Comparison of ENCODE assay signal across 9 cellular contexts in the genomic region with DNA sequence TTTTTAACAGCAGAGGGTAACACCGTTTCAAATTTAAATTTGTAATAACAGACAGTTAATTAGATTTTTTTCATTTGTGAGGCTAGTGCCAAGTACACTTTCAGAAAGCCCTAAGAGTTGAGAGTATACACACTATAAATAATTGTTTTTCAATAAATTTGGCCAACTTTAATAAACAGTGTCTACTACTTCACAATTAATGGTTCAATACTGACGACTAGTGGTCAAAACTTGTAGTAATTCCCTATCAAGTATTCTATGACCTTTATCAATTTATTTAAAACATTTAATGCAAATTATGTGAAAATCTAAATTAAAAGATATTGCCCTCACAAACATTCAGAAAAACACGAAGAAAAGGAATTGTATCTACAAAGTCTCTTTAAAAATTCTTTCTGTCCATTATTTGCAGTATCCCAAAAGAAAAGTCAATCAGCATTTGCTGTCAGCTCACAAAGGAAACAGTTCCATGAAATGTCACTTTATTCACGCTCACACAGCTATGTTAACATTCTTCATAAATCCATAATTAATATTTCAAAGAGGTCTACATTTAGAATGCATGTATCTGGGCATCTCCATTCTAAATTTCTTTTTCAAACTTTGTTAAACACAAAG.
DNase-seq lines count a peak whose midpoint lies in the region; ATAC-seq and TF ChIP-seq lines count a peak whose summit lies in the region.
"Had no signal": no experiment of that assay in that cellular context is flagged by ENCODE, and none has a peak within 500 bp of the region (broad histone marks: within the 10 kb centered on the region; RNA-seq: fewer than 3 reads in every experiment).

No MANE protein-coding gene starts in this region.

- H3K36me3 ChIP-seq in left lung: no peaks in the 10 kb centered on the region

- H3K27me3 ChIP-seq in left lung: no peaks in the 10 kb centered on the region

- no peak overlapping the region for H3K27ac Mint-ChIP-seq in CD14-positive monocyte
- H3K27ac Mint-ChIP-seq: naive thymus-derived CD4-positive, alpha-beta T cell had no signal

- H3K4me3 Mint-ChIP-seq in CD14-positive monocyte: no peak overlapping the region
- H3K4me3 Mint-ChIP-seq: naive thymus-derived CD4-positive, alpha-beta T cell had no signal

- ATAC-seq in GM18870 (IDR thresholded peaks at IDR 0.05; ENCODE audit: unreplicated experiment) (peak; percentile 66), left lung (peak; percentile 33), GM19023 (IDR thresholded peaks at IDR 0.05; ENCODE audit: unreplicated experiment) (no peak)
- ATAC-seq: naive thymus-derived CD4-positive, alpha-beta T cell had no signal

- DNase-seq in CD14-positive monocyte (ENCODE audit: low spot score): no peak
- peak; percentile 64 for DNase-seq in NAMALWA (ENCODE audit: low spot score)
- peak; percentile 61 for DNase-seq in astrocyte of the spinal cord (ENCODE audit: low read depth, low spot score)
- DNase-seq in left lung: no peak
- no peak for DNase-seq in posterior vena cava (ENCODE audit: low spot score)
- DNase-seq in NOMO-1 (lab: John Stamatoyannopoulos, UW; ENCODE audit: unreplicated experiment in 2 of 2): no peak

- H3K4me1 ChIP-seq in left lung: no peaks in the 10 kb centered on the region

- TF ChIP-seq CTCF in CD14-positive monocyte (IDR thresholded peaks at IDR 0.05): peak; percentile 83
- peak; percentile 46 for TF ChIP-seq CTCF in astrocyte of the spinal cord (IDR thresholded peaks at IDR 0.05; ENCODE audit: low read depth, low read length)
- TF ChIP-seq CTCF in left lung (IDR thresholded peaks at IDR 0.05): peak in 1 of 2 donors; percentile 66

- H3K9me3 Mint-ChIP-seq in CD14-positive monocyte: no peaks in the 10 kb centered on the region

- in situ Hi-C loops in astrocyte of the spinal cord (cut with HindIII; ENCODE audit: low sequenced_read_pairs): no loop called here

- intact Hi-C loops in CD14-positive monocyte (cut with micrococcal nuclease): loop anchor here in 1 of 2 donors (5.0 kb wide), 1 partner anchor 1883 kb away; no protein-coding TSS in a partner anchor
- intact Hi-C loops in left lung (cut with DNase I): no loop called here
- intact Hi-C loops in posterior vena cava (cut with DNase I): loop anchor here in 1 of 2 donors (10.0 kb wide), 1 partner anchor 796 kb away; no protein-coding TSS in a partner anchor

- H3K36me3 Mint-ChIP-seq in CD14-positive monocyte: no peaks in the 10 kb centered on the region

- H3K27me3 Mint-ChIP-seq in CD14-positive monocyte (ENCODE audit: low read depth in 3 of 3): no peaks in the 10 kb centered on the region
- H3K27me3 Mint-ChIP-seq: naive thymus-derived CD4-positive, alpha-beta T cell had no signal

- H3K4me1 Mint-ChIP-seq in CD14-positive monocyte: no peaks in the 10 kb centered on the region
- H3K4me1 Mint-ChIP-seq: naive thymus-derived CD4-positive, alpha-beta T cell had no signal

- H3K4me3 ChIP-seq in astrocyte of the spinal cord (ENCODE audit: low read depth, low read length) (no peak overlapping the region), left lung (no peak overlapping the region)

- H3K27ac ChIP-seq in left lung: no peak overlapping the region

- H3K9me3 ChIP-seq in left lung: no peaks in the 10 kb centered on the region

Comparison
In these comparisons a context has a peak if more than half of its experiments do, and no peak if none do; other contexts are left out.
1. DNase-seq: peak in NAMALWA (single experiment) and astrocyte of the spinal cord (single experiment); none in CD14-positive monocyte (single experiment), left lung (0 of 2), posterior vena cava (single experiment) and NOMO-1 (0 of 2).